19 cellular contexts compared by ENCODE assay signal in the genomic region with DNA sequence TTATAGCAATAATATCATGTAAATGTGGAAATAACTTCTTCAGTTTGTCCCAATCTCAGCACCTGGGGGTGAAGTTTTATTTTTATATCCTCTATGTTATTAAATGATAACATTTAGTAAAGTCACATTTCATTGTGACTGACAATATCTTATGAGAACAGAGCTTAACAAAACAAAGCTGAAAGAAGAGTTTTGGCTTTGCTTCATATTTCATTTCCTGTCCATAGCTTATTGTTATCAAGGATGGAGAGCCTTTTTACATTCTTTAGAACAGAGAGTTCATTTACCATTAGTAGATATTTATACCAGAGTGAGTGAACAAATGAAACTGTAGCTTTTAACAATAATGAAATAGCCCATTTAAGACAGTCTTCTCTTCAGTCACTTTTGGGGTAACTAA.
"Had no signal": no experiment of that assay in that cellular context is flagged by ENCODE, and none has a peak within 500 bp of the region (broad histone marks: within the 10 kb centered on the region; RNA-seq: fewer than 3 reads in every experiment).

No MANE protein-coding gene starts in this region.

- H3K27me3 ChIP-seq: body of pancreas, colonic mucosa, suprapubic skin, vagina had no signal

- DNase-seq: activated CD4-positive, alpha-beta T cell treated with anti-CD3 and anti-CD28 coated beads for 36 hours; activated CD4-positive, alpha-beta T cell treated with anti-CD3 and anti-CD28 coated beads, Interleukin-2, amount 50 U/mL, for 48 hours; activated naive CD4-positive, alpha-beta T cell; activated naive CD8-positive, alpha-beta T cell treated with anti-CD3 and anti-CD28 coated beads for 36 hours; amygdala; body of pancreas; central memory CD4-positive, alpha-beta T cell; colonic mucosa; left colon; midbrain; small intestine; stimulated activated CD4-positive, alpha-beta T cell treated with anti-CD3 and anti-CD28 coated beads, Interleukin-15, amount 100 ng/mL, for 24 hours; stimulated activated CD4-positive, alpha-beta T cell treated with anti-CD3 and anti-CD28 coated beads, Interleukin-2, amount 100 ng/mL, for 48 hours; stimulated activated naive CD8-positive, alpha-beta T cell treated with anti-CD3 and anti-CD28 coated beads, Interleukin-15, amount 100 ng/mL, for 72 hours; T-helper 17 cell had no signal

- H3K9me3 Mint-ChIP-seq: activated naive CD8-positive, alpha-beta T cell treated with anti-CD3 and anti-CD28 coated beads for 36 hours; stimulated activated naive CD8-positive, alpha-beta T cell treated with anti-CD3 and anti-CD28 coated beads, Interleukin-15, amount 100 ng/mL, for 72 hours had no signal

- H3K27ac ChIP-seq: body of pancreas, colonic mucosa, suprapubic skin, vagina had no signal

- ATAC-seq: activated CD4-positive, alpha-beta T cell treated with anti-CD3 and anti-CD28 coated beads for 36 hours; body of pancreas; left colon; stimulated activated naive CD8-positive, alpha-beta T cell treated with anti-CD3 and anti-CD28 coated beads, Interleukin-15, amount 100 ng/mL, for 72 hours; T-helper 17 cell had no signal

- H3K36me3 ChIP-seq: colonic mucosa, suprapubic skin, vagina had no signal

- H3K4me1 ChIP-seq: body of pancreas, colonic mucosa had no signal

- H3K4me3 Mint-ChIP-seq: activated CD4-positive, alpha-beta T cell treated with anti-CD3 and anti-CD28 coated beads for 36 hours; activated naive CD8-positive, alpha-beta T cell treated with anti-CD3 and anti-CD28 coated beads for 36 hours; nephron; stimulated activated naive CD8-positive, alpha-beta T cell treated with anti-CD3 and anti-CD28 coated beads, Interleukin-15, amount 100 ng/mL, for 72 hours; T-helper 17 cell had no signal

- H3K36me3 Mint-ChIP-seq: activated naive CD8-positive, alpha-beta T cell treated with anti-CD3 and anti-CD28 coated beads for 36 hours had no signal

- H3K9me3 ChIP-seq: body of pancreas, colonic mucosa, suprapubic skin, vagina had no signal

- H3K4me3 ChIP-seq: body of pancreas, colonic mucosa, lung, suprapubic skin, vagina had no signal

- H3K27me3 Mint-ChIP-seq: activated CD4-positive, alpha-beta T cell treated with anti-CD3 and anti-CD28 coated beads for 36 hours; activated naive CD8-positive, alpha-beta T cell treated with anti-CD3 and anti-CD28 coated beads for 36 hours; stimulated activated naive CD8-positive, alpha-beta T cell treated with anti-CD3 and anti-CD28 coated beads, Interleukin-15, amount 100 ng/mL, for 72 hours had no signal

- H3K4me1 Mint-ChIP-seq: activated CD4-positive, alpha-beta T cell treated with anti-CD3 and anti-CD28 coated beads for 36 hours; activated naive CD8-positive, alpha-beta T cell treated with anti-CD3 and anti-CD28 coated beads for 36 hours; nephron; stimulated activated naive CD8-positive, alpha-beta T cell treated with anti-CD3 and anti-CD28 coated beads, Interleukin-15, amount 100 ng/mL, for 72 hours; T-helper 17 cell had no signal

- H3K27ac Mint-ChIP-seq: activated CD4-positive, alpha-beta T cell treated with anti-CD3 and anti-CD28 coated beads for 36 hours; activated naive CD8-positive, alpha-beta T cell treated with anti-CD3 and anti-CD28 coated beads for 36 hours; stimulated activated naive CD8-positive, alpha-beta T cell treated with anti-CD3 and anti-CD28 coated beads, Interleukin-15, amount 100 ng/mL, for 72 hours; T-helper 17 cell had no signal
